In the genomic region with DNA sequence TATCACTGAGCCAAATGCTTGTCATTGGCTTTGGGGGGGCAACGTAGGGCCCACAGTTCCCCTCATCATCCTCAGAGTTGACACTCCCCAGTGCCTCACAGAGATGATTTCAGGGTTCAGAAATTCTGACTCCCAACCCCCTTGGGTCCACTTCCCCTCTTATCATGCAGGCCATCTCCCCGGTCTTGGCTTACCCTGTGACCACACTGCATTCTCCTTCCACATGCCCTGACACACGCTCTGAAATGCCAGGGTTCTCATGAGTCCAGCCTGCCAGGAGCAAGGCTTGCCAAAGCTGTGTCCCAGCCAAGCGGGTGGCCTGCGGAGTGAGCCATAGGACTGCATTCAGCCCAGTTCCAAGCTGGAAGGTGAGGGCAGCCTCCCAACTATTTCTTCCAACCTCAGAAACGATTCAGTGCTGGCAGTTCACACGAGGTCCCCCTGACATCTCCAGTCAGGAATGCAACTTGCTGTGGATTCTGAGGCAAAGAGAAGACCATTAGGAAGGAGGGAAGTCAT, we compare ENCODE assay signal across 15 cellular contexts.
DNase-seq lines count a peak whose midpoint lies in the region; ATAC-seq and TF ChIP-seq lines count a peak whose summit lies in the region.
"Had no signal": no experiment of that assay in that cellular context is flagged by ENCODE, and none has a peak within 500 bp of the region (broad histone marks: within the 10 kb centered on the region; RNA-seq: fewer than 3 reads in every experiment).

No MANE protein-coding gene starts in this region.

- H3K4me3 Mint-ChIP-seq in osteocyte (ENCODE audit: unreplicated experiment) (no peak overlapping the region), natural killer cell (no peak overlapping the region)
- H3K4me3 Mint-ChIP-seq: activated CD8-positive, alpha-beta T cell treated with anti-CD3 and anti-CD28 coated beads for 36 hours; CD4-positive, CD25-positive, alpha-beta regulatory T cell had no signal

- H3K36me3 Mint-ChIP-seq in osteocyte (ENCODE audit: unreplicated experiment) (peaks cover 3% of the 10 kb centered on the region), natural killer cell (no peaks in the 10 kb centered on the region)
- H3K36me3 Mint-ChIP-seq: CD4-positive, CD25-positive, alpha-beta regulatory T cell had no signal

- DNase-seq in AG20443 (ENCODE audit: low spot score) = peak; percentile 95
- no peak for DNase-seq in SK-N-SH
- DNase-seq in fibroblast of pulmonary artery (ENCODE audit: low read depth) = peak; percentile 74
- no peak for DNase-seq in osteocyte (ENCODE audit: extremely low spot score, unreplicated experiment)
- DNase-seq in stimulated activated CD4-positive, alpha-beta T cell treated with anti-CD3 and anti-CD28 coated beads, Interleukin-1b, Interleukin-23, amount 100 ng/mL, for 48 hours = no peak
- DNase-seq in COR-L47 (lab: John Stamatoyannopoulos, UW) = no peak
- DNase-seq in natural killer cell = no peak
- DNase-seq in stimulated activated CD8-positive, alpha-beta memory T cell treated with anti-CD3 and anti-CD28 coated beads, Interleukin-4, amount 100 ng/mL, for 48 hours = no peak
- DNase-seq: activated CD8-positive, alpha-beta T cell treated with anti-CD3 and anti-CD28 coated beads for 36 hours; CD4-positive, CD25-positive, alpha-beta regulatory T cell; NCI-H69; stimulated activated CD4-positive, alpha-beta T cell treated with anti-CD3 and anti-CD28 coated beads, Interleukin-15, amount 100 ng/mL, for 24 hours; stimulated activated naive CD4-positive, alpha-beta T cell treated with Interleukin-2 at 50 U/mL for 16 hours had no signal

- H3K27me3 Mint-ChIP-seq in osteocyte (ENCODE audit: unreplicated experiment) (peaks cover 39% of the 10 kb centered on the region), natural killer cell (ENCODE audit: low read depth in 2 of 2) (peaks cover 11 to 27% of the 10 kb centered on the region in 2 donors)

- POLR2A ChIA-PET in SK-N-SH (lab: Yijun Ruan, JAX) = no interaction called here

- H3F3A ChIP-seq in SK-N-SH (replicated peaks; ENCODE audit: insufficient read depth) = no peaks in the 10 kb centered on the region

- H3K4me2 ChIP-seq in SK-N-SH = no peak overlapping the region
- H3K4me2 ChIP-seq: KMS-11 had no signal

- H3K27ac ChIP-seq in SK-N-SH (ENCODE audit: low read depth in 2 of 2, low read length in 1 of 2) = peak overlapping the region in 1 of 2 experiments; percentile 52; a peak in 2 of 4 replicates
- H3K27ac ChIP-seq: adrenal gland, KMS-11 had no signal

- H2AFZ ChIP-seq in SK-N-SH (ENCODE audit: low read depth) = no peak overlapping the region

- peak in 1 of 2 experiments; percentile 90; a peak in 2 of 4 replicates for TF ChIP-seq EP300 in SK-N-SH (IDR thresholded peaks at IDR 0.05; ENCODE audit: borderline replicate concordance in 1 of 2, low read depth in 1 of 2, low read length in 1 of 2)

- intact Hi-C loops in natural killer cell (cut with micrococcal nuclease) = no loop called here

- H3K4me1 ChIP-seq in SK-N-SH (ENCODE audit: control insufficient read depth in 1 of 2, insufficient read depth in 2 of 2, low read depth in 1 of 2, low read length in 1 of 2) = peaks cover 0 to 6% of the 10 kb centered on the region in 2 experiments; a peak in 2 of 4 replicates
- H3K4me1 ChIP-seq: adrenal gland had no signal

- H3K9me3 Mint-ChIP-seq in osteocyte (ENCODE audit: unreplicated experiment) = no peaks in the 10 kb centered on the region
- H3K9me3 Mint-ChIP-seq in natural killer cell = no peaks in the 10 kb centered on the region
- H3K9me3 Mint-ChIP-seq: activated CD8-positive, alpha-beta T cell treated with anti-CD3 and anti-CD28 coated beads for 36 hours had no signal

- no peaks in the 10 kb centered on the region for H3K27me3 ChIP-seq in SK-N-SH (ENCODE audit: insufficient read depth)
- H3K27me3 ChIP-seq: adrenal gland had no signal

- 31% methylated on average over 7 of the region's 7 CpGs for WGBS in SK-N-SH (ENCODE audit: low lambda C conversion rate)

- H3K36me3 ChIP-seq in SK-N-SH (replicated peaks in 1 of 2; ENCODE audit: control insufficient read depth in 1 of 2, insufficient read depth in 2 of 2, low read length in 1 of 2) = no peaks in the 10 kb centered on the region
- H3K36me3 ChIP-seq: adrenal gland had no signal

- no peak for TF ChIP-seq RAD21 in SK-N-SH (IDR thresholded peaks at IDR 0.05; ENCODE audit: low read length)

- H3K4me1 Mint-ChIP-seq in osteocyte (ENCODE audit: unreplicated experiment) (peaks cover 12% of the 10 kb centered on the region), natural killer cell (peaks cover 0 to 5% of the 10 kb centered on the region in 2 donors)

- H3K79me2 ChIP-seq in SK-N-SH (ENCODE audit: insufficient read depth) = no peaks in the 10 kb centered on the region

- no peaks in the 10 kb centered on the region for H3K9me3 ChIP-seq in SK-N-SH
- H3K9me3 ChIP-seq: adrenal gland had no signal

- TF ChIP-seq CTCF in SK-N-SH (IDR thresholded peaks at IDR 0.05) (no peak), fibroblast of pulmonary artery (IDR thresholded peaks at IDR 0.05; ENCODE audit: low read length, missing control alignments) (no peak), osteocyte (IDR thresholded peaks at IDR 0.05) (no peak), natural killer cell (IDR thresholded peaks at IDR 0.05) (no peak)

- H4K20me1 ChIP-seq in SK-N-SH (ENCODE audit: insufficient read depth) = no peaks in the 10 kb centered on the region

- H3K27ac Mint-ChIP-seq in osteocyte (ENCODE audit: unreplicated experiment) (peak overlapping the region; percentile 57), natural killer cell (no peak overlapping the region)
- H3K27ac Mint-ChIP-seq: activated CD8-positive, alpha-beta T cell treated with anti-CD3 and anti-CD28 coated beads for 36 hours had no signal

- H3K4me3 ChIP-seq in SK-N-SH (ENCODE audit: low read depth in 2 of 2, low read length in 1 of 2) (no peak overlapping the region), fibroblast of pulmonary artery (replicated peaks; ENCODE audit: low read depth, low read length) (no peak overlapping the region)
- H3K4me3 ChIP-seq: adrenal gland had no signal

- H3K9me2 ChIP-seq in SK-N-SH = no peaks in the 10 kb centered on the region

- no peak for ATAC-seq in natural killer cell
- ATAC-seq: activated CD8-positive, alpha-beta T cell treated with anti-CD3 and anti-CD28 coated beads for 36 hours had no signal

- CTCF ChIA-PET in SK-N-SH (lab: Yijun Ruan, JAX) = interaction anchor here (2.4 kb wide), 1 partner anchor 27 kb away, joined by 8 read pairs; no protein-coding TSS in a partner anchor

- no peak overlapping the region for H3K9ac ChIP-seq in SK-N-SH
- H3K9ac ChIP-seq: KMS-11 had no signal

TF ChIP-seq in SK-N-SH, 30 proteins besides CTCF, POLR2A, EP300 and RAD21 (continues in another document):
- TF ChIP-seq, protein P1, sequence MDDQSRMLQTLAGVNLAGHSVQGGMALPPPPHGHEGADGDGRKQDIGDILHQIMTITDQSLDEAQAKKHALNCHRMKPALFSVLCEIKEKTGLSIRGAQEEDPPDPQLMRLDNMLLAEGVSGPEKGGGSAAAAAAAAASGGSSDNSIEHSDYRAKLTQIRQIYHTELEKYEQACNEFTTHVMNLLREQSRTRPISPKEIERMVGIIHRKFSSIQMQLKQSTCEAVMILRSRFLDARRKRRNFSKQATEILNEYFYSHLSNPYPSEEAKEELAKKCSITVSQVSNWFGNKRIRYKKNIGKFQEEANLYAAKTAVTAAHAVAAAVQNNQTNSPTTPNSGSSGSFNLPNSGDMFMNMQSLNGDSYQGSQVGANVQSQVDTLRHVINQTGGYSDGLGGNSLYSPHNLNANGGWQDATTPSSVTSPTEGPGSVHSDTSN (IDR thresholded peaks at IDR 0.05) = peak; percentile 77
- peak; percentile 87 for TF ChIP-seq TEAD4 (IDR thresholded peaks at IDR 0.05; ENCODE audit: borderline replicate concordance, insufficient read depth)
- TF ChIP-seq, protein P2, sequence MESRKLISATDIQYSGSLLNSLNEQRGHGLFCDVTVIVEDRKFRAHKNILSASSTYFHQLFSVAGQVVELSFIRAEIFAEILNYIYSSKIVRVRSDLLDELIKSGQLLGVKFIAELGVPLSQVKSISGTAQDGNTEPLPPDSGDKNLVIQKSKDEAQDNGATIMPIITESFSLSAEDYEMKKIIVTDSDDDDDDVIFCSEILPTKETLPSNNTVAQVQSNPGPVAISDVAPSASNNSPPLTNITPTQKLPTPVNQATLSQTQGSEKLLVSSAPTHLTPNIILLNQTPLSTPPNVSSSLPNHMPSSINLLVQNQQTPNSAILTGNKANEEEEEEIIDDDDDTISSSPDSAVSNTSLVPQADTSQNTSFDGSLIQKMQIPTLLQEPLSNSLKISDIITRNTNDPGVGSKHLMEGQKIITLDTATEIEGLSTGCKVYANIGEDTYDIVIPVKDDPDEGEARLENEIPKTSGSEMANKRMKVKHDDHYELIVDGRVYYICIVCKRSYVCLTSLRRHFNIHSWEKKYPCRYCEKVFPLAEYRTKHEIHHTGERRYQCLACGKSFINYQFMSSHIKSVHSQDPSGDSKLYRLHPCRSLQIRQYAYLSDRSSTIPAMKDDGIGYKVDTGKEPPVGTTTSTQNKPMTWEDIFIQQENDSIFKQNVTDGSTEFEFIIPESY (IDR thresholded peaks at IDR 0.05; ENCODE audit: borderline replicate concordance, low read depth) = 0 out of 2 replicates have a peak, but pooled peaks have one; percentile 34
- no peak for TF ChIP-seq SMC3 (IDR thresholded peaks at IDR 0.05; ENCODE audit: low read depth, low read length)
- no peak for TF ChIP-seq TAF1 (IDR thresholded peaks at IDR 0.05; ENCODE audit: borderline replicate concordance, low read depth, low read length)
- peak; percentile 73; the same call in 1 of the 2 replicates for TF ChIP-seq JUND (IDR thresholded peaks at IDR 0.05)
- TF ChIP-seq, protein P3, sequence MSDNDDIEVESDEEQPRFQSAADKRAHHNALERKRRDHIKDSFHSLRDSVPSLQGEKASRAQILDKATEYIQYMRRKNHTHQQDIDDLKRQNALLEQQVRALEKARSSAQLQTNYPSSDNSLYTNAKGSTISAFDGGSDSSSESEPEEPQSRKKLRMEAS (IDR thresholded peaks at IDR 0.05; ENCODE audit: low read depth) = peak; percentile 75
- TF ChIP-seq MEF2A (IDR thresholded peaks at IDR 0.05; ENCODE audit: borderline replicate concordance, low read depth) = peak; percentile 18; the same call in 1 of the 2 replicates
- TF ChIP-seq, protein P4, sequence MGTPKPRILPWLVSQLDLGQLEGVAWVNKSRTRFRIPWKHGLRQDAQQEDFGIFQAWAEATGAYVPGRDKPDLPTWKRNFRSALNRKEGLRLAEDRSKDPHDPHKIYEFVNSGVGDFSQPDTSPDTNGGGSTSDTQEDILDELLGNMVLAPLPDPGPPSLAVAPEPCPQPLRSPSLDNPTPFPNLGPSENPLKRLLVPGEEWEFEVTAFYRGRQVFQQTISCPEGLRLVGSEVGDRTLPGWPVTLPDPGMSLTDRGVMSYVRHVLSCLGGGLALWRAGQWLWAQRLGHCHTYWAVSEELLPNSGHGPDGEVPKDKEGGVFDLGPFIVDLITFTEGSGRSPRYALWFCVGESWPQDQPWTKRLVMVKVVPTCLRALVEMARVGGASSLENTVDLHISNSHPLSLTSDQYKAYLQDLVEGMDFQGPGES (IDR thresholded peaks at IDR 0.05; ENCODE audit: low read depth, low read length) = no peak
- TF ChIP-seq RXRA (IDR thresholded peaks at IDR 0.05; ENCODE audit: borderline replicate concordance, low read depth) = peak; percentile 87
- no peak for TF ChIP-seq YY1 (IDR thresholded peaks at IDR 0.05; ENCODE audit: low read depth)

Comparison
In these comparisons a context has a peak if more than half of its experiments do, and no peak if none do; other contexts are left out.
1. DNase-seq: peak in AG20443 (single experiment) and fibroblast of pulmonary artery (single experiment); none in SK-N-SH (single experiment), osteocyte (single experiment), stimulated activated CD4-positive, alpha-beta T cell treated with anti-CD3 and anti-CD28 coated beads, Interleukin-1b, Interleukin-23, amount 100 ng/mL, for 48 hours (single experiment), COR-L47 (single experiment), natural killer cell (single experiment) and stimulated activated CD8-positive, alpha-beta memory T cell treated with anti-CD3 and anti-CD28 coated beads, Interleukin-4, amount 100 ng/mL, for 48 hours (single experiment).